ENCODE assay signal across 15 cellular contexts in genomic region chr5:94423411-94423810, GRCh38.
DNase-seq lines count a peak whose midpoint lies in the region; ATAC-seq and TF ChIP-seq lines count a peak whose summit lies in the region.
"Had no signal": no experiment of that assay in that cellular context is flagged by ENCODE, and none has a peak within 500 bp of the region (broad histone marks: within the 10 kb centered on the region; RNA-seq: fewer than 3 reads in every experiment).

No MANE protein-coding gene starts in this region.

- TF ChIP-seq CTCF in astrocyte of the cerebellum (IDR thresholded peaks at IDR 0.05; ENCODE audit: low read depth, low read length, missing control alignments) (no peak), neural progenitor cell (IDR thresholded peaks at IDR 0.05) (no peak)

- no peak overlapping the region for H3K9ac ChIP-seq in HUES48 (ENCODE audit: low read depth, low read length)
- H3K9ac ChIP-seq in neural progenitor cell = no peak overlapping the region

- no peak overlapping the region for H3K27ac Mint-ChIP-seq in neural progenitor cell
- H3K27ac Mint-ChIP-seq: CD4-positive, alpha-beta memory T cell had no signal

- no peaks in the 10 kb centered on the region for H3K79me2 ChIP-seq in neural progenitor cell (ENCODE audit: low read depth)

- H3K4me3 Mint-ChIP-seq in neural progenitor cell = no peak overlapping the region
- H3K4me3 Mint-ChIP-seq: CD4-positive, alpha-beta memory T cell had no signal

- peak overlapping the region; percentile 7 for H3K4me2 ChIP-seq in neural progenitor cell

- no peaks in the 10 kb centered on the region for H3K36me3 Mint-ChIP-seq in neural progenitor cell

- no peak overlapping the region for H3K4me3 ChIP-seq in HUES48 (ENCODE audit: low read depth, low read length)
- no peak overlapping the region for H3K4me3 ChIP-seq in astrocyte of the cerebellum (ENCODE audit: low read depth, low read length)
- H3K4me3 ChIP-seq in neural progenitor cell = no peak overlapping the region
- H3K4me3 ChIP-seq: GM12878 had no signal

- H3K27ac ChIP-seq in HUES48 (ENCODE audit: low read depth, low read length) (peak overlapping the region; percentile 67), neural progenitor cell (peak overlapping the region; percentile 72)

- in situ Hi-C loops in astrocyte of the cerebellum (cut with HindIII; ENCODE audit: low sequenced_read_pairs) = no loop called here

- no peaks in the 10 kb centered on the region for H3K27me3 ChIP-seq in HUES48 (ENCODE audit: control insufficient read depth, insufficient read depth, low read length)
- no peaks in the 10 kb centered on the region for H3K27me3 ChIP-seq in neural progenitor cell
- H3K27me3 ChIP-seq: BE2C had no signal

- ATAC-seq in GM19023 (IDR thresholded peaks at IDR 0.05; ENCODE audit: unreplicated experiment) = no peak
- ATAC-seq: GM12878, Panc1, Right ventricle myocardium inferior had no signal

- DNase-seq in DMS79 (lab: John Stamatoyannopoulos, UW) (peak; percentile 60), astrocyte of the cerebellum (ENCODE audit: low read depth) (peak; percentile 27), neural progenitor cell (ENCODE audit: low spot score) (peak; percentile 42), NCI-H1930 (lab: John Stamatoyannopoulos, UW) (no peak)
- DNase-seq in activated CD4-positive, alpha-beta T cell treated with anti-CD3 and anti-CD28 coated beads for 48 hours = no peak
- DNase-seq: BE2C; CD4-positive, alpha-beta memory T cell; DND-41; GDM1; NCI-H187 had no signal

- H2AFZ ChIP-seq in neural progenitor cell (replicated peaks) = no peak overlapping the region

- H3K4me1 ChIP-seq in HUES48 (ENCODE audit: control insufficient read depth, insufficient read depth, low read length) (peaks cover 13% of the 10 kb centered on the region; the same call in 1 of the 2 replicates), neural progenitor cell (peaks cover 18% of the 10 kb centered on the region)
- H3K4me1 ChIP-seq: BE2C had no signal

- no peaks in the 10 kb centered on the region for H3K36me3 ChIP-seq in HUES48 (ENCODE audit: control insufficient read depth, insufficient read depth, low read length)
- no peaks in the 10 kb centered on the region for H3K36me3 ChIP-seq in neural progenitor cell
- H3K36me3 ChIP-seq: BE2C had no signal

- H4K20me1 ChIP-seq in neural progenitor cell (ENCODE audit: low read depth) = no peaks in the 10 kb centered on the region

- H3K27me3 Mint-ChIP-seq in neural progenitor cell (ENCODE audit: insufficient read depth, low read depth) = no peaks in the 10 kb centered on the region
- H3K27me3 Mint-ChIP-seq: CD4-positive, alpha-beta memory T cell had no signal

- H3F3A ChIP-seq in neural progenitor cell (ENCODE audit: low read depth) = peaks cover 14% of the 10 kb centered on the region

- peaks cover 7% of the 10 kb centered on the region for H3K9me3 Mint-ChIP-seq in neural progenitor cell

- H3K9me3 ChIP-seq in HUES48 (ENCODE audit: control insufficient read depth, insufficient read depth, low read length) (no peaks in the 10 kb centered on the region), neural progenitor cell (ENCODE audit: low read depth) (no peaks in the 10 kb centered on the region)
- H3K9me3 ChIP-seq: BE2C had no signal

- H3K4me1 Mint-ChIP-seq in neural progenitor cell = no peaks in the 10 kb centered on the region
- H3K4me1 Mint-ChIP-seq: CD4-positive, alpha-beta memory T cell had no signal

Comparison
In these comparisons a context has a peak if more than half of its experiments do, and no peak if none do; other contexts are left out.
1. DNase-seq: peak in DMS79 (single experiment), astrocyte of the cerebellum (single experiment) and neural progenitor cell (single experiment); none in activated CD4-positive, alpha-beta T cell treated with anti-CD3 and anti-CD28 coated beads for 48 hours (single experiment) and NCI-H1930 (0 of 2).